In the genomic region with DNA sequence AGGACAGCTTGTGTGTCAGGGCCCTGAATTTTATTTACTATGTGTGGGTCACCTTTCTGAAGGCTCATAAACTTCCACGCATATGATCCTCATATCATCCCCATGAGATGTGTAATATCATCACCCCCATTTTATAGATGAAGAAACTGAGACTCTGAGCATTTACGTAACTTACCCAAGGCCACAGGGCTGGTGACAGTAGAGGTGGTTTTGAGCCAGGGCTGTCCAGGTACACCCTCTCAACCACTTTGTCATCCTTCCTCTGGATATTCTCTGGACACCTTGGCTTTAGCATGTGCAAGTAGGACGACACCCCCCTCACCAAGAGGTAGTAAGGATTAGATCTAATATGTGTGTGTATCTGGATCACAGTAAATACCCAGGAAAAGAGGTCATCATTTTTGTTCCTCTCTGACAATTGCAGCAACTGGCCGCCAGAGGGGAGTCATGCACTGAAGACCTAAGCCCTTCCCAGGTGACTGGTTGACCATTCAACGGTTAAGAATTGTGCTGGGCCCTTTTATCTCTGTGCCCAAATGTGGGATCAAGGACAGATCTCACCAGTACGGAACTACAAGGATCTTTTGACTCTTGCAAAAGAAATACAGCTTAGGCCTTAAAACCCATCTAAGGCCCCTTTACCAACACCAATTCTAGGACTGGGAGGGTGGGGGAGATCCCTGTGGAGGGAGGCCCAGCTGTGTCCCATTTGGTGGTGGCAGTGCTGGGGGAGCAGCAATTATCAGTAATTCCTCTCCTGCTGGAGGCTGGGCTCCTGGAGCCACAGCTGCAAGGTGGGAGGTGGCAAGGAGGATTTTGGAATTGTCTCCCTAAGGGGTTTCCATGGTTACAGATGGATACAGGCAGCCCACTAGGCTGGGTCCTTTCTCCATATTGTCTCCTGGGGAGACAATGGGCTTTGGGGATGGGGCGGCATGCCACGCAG, we compare ENCODE assay signal across 9 cellular contexts. TPM values are rescaled to one million over a fixed set of nuclear protein-coding genes. Genes with fewer than 3 reads are reported as not detected.
DNase-seq lines count a peak whose midpoint lies in the region; ATAC-seq and TF ChIP-seq lines count a peak whose summit lies in the region.
"Had no signal": no experiment of that assay in that cellular context is flagged by ENCODE, and none has a peak within 500 bp of the region (broad histone marks: within the 10 kb centered on the region; RNA-seq: fewer than 3 reads in every experiment).

No MANE protein-coding gene starts in this region.

- H3K36me3 Mint-ChIP-seq in CD4-positive, alpha-beta T cell (ENCODE audit: low read depth): no peaks in the 10 kb centered on the region
- H3K36me3 Mint-ChIP-seq: IgD-negative memory B cell had no signal

- H3K9me3 Mint-ChIP-seq in CD4-positive, alpha-beta T cell: no peaks in the 10 kb centered on the region
- H3K9me3 Mint-ChIP-seq: IgD-negative memory B cell had no signal

- intact Hi-C loops in CD4-positive, alpha-beta T cell (cut with DNase I, micrococcal nuclease): loop anchor here (1.0 to 5.0 kb wide), 2 partner anchors 93 to 208 kb away; no protein-coding TSS in a partner anchor
- intact Hi-C loops in stomach (cut with DNase I; ENCODE audit: low total_unique reads): loop anchor here (2.0 to 5.0 kb wide), 2 partner anchors 52 to 92 kb away; no protein-coding TSS in a partner anchor

- peaks cover 6 to 37% (median 15%) of the 10 kb centered on the region in 4 donors for H3K4me1 ChIP-seq in stomach

- peaks cover 25% of the 10 kb centered on the region for H3K4me1 Mint-ChIP-seq in CD4-positive, alpha-beta T cell (ENCODE audit: low read depth)

- H3K36me3 ChIP-seq in stomach: no peaks in the 10 kb centered on the region

- no peaks in the 10 kb centered on the region for H3K9me3 ChIP-seq in CD4-positive, alpha-beta T cell (ENCODE audit: control insufficient read depth, low read length)
- no peaks in the 10 kb centered on the region for H3K9me3 ChIP-seq in stomach

- peak; percentile 24 for ATAC-seq in CD4-positive, alpha-beta T cell (ENCODE audit: poor library complexity)

- TF ChIP-seq POLR2A in stomach (IDR thresholded peaks at IDR 0.05): no peak

- 22 to 42% (median 37%) methylated on average over 6 to 8 of the region's 8 CpGs for WGBS in stomach, 5 donors

- POLR2A ChIA-PET in CD4-positive, alpha-beta T cell (lab: Charles Lee): interaction anchor here (0.6 to 2.9 kb wide), 11 partner anchors 9 to 94 kb away, joined by 3 to 53 read pairs (median 5); a partner anchor contains a TSS

- peak; percentile 43 to 76 (median 62) for DNase-seq in CD4-positive, alpha-beta T cell
- DNase-seq in HT-29 (ENCODE audit: low spot score) (peak; percentile 86), NOMO-1 treated with DMSO at 0.1 percent for 48 hours (lab: John Stamatoyannopoulos, UW; ENCODE audit: unreplicated experiment) (peak; percentile 64), epithelial cell of esophagus (ENCODE audit: low read depth) (peak; percentile 85), myocyte (ENCODE audit: low read depth) (peak; percentile 80), stomach (peak; percentile 84), cerebellar nuclear complex (lab: John Stamatoyannopoulos, UW) (no peak)
- peak; percentile 83 for DNase-seq in activated CD8-positive, alpha-beta memory T cell treated with anti-CD3 and anti-CD28 coated beads, Interleukin-2, amount 50 U/mL, for 48 hours

- no peak overlapping the region for H3K4me3 Mint-ChIP-seq in CD4-positive, alpha-beta T cell
- H3K4me3 Mint-ChIP-seq: IgD-negative memory B cell had no signal

- no peak overlapping the region for H3K4me3 ChIP-seq in epithelial cell of esophagus (ENCODE audit: low read length)
- H3K4me3 ChIP-seq in stomach: no peak overlapping the region

- no peak overlapping the region for H3K27ac Mint-ChIP-seq in CD4-positive, alpha-beta T cell
- H3K27ac Mint-ChIP-seq: IgD-negative memory B cell had no signal

- peak; percentile 99 for TF ChIP-seq CTCF in CD4-positive, alpha-beta T cell (IDR thresholded peaks at IDR 0.05)
- TF ChIP-seq CTCF in epithelial cell of esophagus (IDR thresholded peaks at IDR 0.05; ENCODE audit: insufficient read depth, low read depth, low read length, missing control alignments): peak; percentile 92
- peak in 5 of 7 experiments; percentile 84 to 98 (median 90) for TF ChIP-seq CTCF in stomach (IDR thresholded peaks at IDR 0.05)

- no peak overlapping the region for H3K27ac ChIP-seq in CD4-positive, alpha-beta T cell (ENCODE audit: low read depth, low read length)
- H3K27ac ChIP-seq in stomach: no peak overlapping the region

- no peak for TF ChIP-seq EP300 in stomach (IDR thresholded peaks at IDR 0.05)

- H3K27me3 Mint-ChIP-seq in CD4-positive, alpha-beta T cell: no peaks in the 10 kb centered on the region
- H3K27me3 Mint-ChIP-seq: IgD-negative memory B cell had no signal

- H3K27me3 ChIP-seq in CD4-positive, alpha-beta T cell (ENCODE audit: control insufficient read depth, insufficient read depth, low read length): no peaks in the 10 kb centered on the region
- H3K27me3 ChIP-seq in stomach: no peaks in the 10 kb centered on the region

- CTCF ChIA-PET in CD4-positive, alpha-beta T cell (lab: Charles Lee): interaction anchor here (1.0 to 3.6 kb wide), 8 partner anchors 10 to 93 kb away, joined by 3 to 76 read pairs (median 12); no protein-coding TSS in a partner anchor

RNA-seq across cellular contexts. Expression of a gene that starts 13.7 kb away (rescaled TPM):
- under 1 TPM; 0.50 to 0.69 TPM for total RNA-seq in CD4-positive, alpha-beta T cell
- total RNA-seq in HT-29 (2014; rRNA removed; shearing (Covaris generic)): 4.7 TPM in 2 replicates
- total RNA-seq in myocyte (0.13 and 0.16 TPM in 2 replicates), stomach (10 to 100 TPM in 1 of 5 donors, 1 to 10 TPM in 3, under 1 TPM in 1; 0.58 to 27.8 (median 3.5) TPM)
- 0.03 TPM for polyA plus RNA-seq in myocyte (2012)
- polyA plus RNA-seq in stomach: 1 to 10 TPM in 1 of 3 donors, under 1 TPM in 2; 0.61 to 3.2 (median 0.87) TPM

RNA-seq across cellular contexts. Expression of a gene that starts 14.6 kb away (rescaled TPM):
- 10 to 100 TPM; 89.8 to 90.4 TPM for total RNA-seq in CD4-positive, alpha-beta T cell
- 1.3 and 3.4 TPM in 2 replicates for total RNA-seq in HT-29 (2014; rRNA removed; shearing (Covaris generic))
- total RNA-seq in myocyte (13.5 and 21.1 TPM in 2 replicates), stomach (1,000 to 10,000 TPM in 1 of 5 donors, 100 to 1,000 TPM in 3, 10 to 100 TPM in 1; 90.6 to 1,101 (median 120) TPM)
- polyA plus RNA-seq in myocyte (2012): 43.6 TPM
- polyA plus RNA-seq in stomach: 100 to 1,000 TPM in 2 of 3 donors, 10 to 100 TPM in 1; 79.4 to 226 (median 139) TPM

Comparison
In these comparisons a context has a peak if more than half of its experiments do, and no peak if none do; other contexts are left out.
1. DNase-seq: peak in CD4-positive, alpha-beta T cell (10 of 10), HT-29 (single experiment), NOMO-1 treated with DMSO at 0.1 percent for 48 hours (single experiment), activated CD8-positive, alpha-beta memory T cell treated with anti-CD3 and anti-CD28 coated beads, Interleukin-2, amount 50 U/mL, for 48 hours (single experiment), epithelial cell of esophagus (single experiment), myocyte (single experiment) and stomach (single experiment); none in cerebellar nuclear complex (0 of 2).
2. Peak in every context shown above with its lines, with median percentiles within 50 percentile points of each other: CTCF ChIP-seq.